ENCODE assay signal across 9 cellular contexts in the genomic region with DNA sequence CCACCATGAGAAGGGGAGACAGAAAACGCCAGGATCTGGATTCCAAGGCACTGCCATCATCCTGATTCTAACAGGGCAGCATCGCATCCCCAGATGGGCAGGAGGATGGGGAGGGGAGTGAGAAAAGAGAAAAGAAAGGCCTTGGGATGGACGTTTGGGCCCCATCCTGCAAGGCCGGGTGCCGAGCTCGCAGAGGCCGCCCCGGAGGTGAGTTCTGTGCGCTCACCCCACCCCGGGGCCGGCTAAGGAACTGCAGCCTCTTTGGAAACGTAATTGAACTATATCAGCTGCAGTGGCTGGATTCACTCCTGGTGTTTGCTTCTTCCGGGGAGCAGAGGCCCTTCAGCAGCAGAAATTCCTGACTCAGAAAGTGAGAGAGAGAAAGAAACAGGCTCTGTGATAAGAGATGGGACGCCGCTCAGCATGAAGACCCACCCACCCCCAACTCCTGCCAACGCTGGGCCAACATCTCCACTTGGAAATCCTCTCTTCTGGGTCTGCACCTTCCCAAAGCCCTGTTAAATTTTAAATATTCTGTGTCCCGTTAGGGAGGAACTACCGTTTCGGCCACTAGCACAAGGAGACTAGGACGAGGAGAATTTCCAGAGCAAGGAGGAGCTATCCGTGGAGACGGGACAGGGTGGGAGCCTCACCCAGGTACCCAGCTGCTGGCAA. TPM values are rescaled to one million over a fixed set of nuclear protein-coding genes. Genes with fewer than 3 reads are reported as not detected.
DNase-seq lines count a peak whose midpoint lies in the region; ATAC-seq, FAIRE-seq and TF ChIP-seq lines count a peak whose summit lies in the region.
"Had no signal": no experiment of that assay in that cellular context is flagged by ENCODE, and none has a peak within 500 bp of the region (broad histone marks: within the 10 kb centered on the region; RNA-seq: fewer than 3 reads in every experiment).

No MANE protein-coding gene starts in this region.

- BruUV-seq in Panc1 (replicated peaks; lab: Mats Ljungman, UMichigan): no TSS peak

- no peaks in the 10 kb centered on the region for H3K36me3 Mint-ChIP-seq in activated T-helper 17 cell treated with anti-CD3 and anti-CD28 coated beads, Interleukin-2, amount 50 U/mL, for 72 hours (ENCODE audit: low read depth)
- no peaks in the 10 kb centered on the region for H3K36me3 Mint-ChIP-seq in type B pancreatic cell

- H3K4me3 ChIP-seq in Panc1 (ENCODE audit: low read depth in 2 of 2, low read length in 2 of 2): peak overlapping the region in 1 of 2 experiments; percentile 19; a peak in 2 of 4 replicates
- no peak overlapping the region for H3K4me3 ChIP-seq in ovary

- peaks cover 2% of the 10 kb centered on the region for H3K9me3 Mint-ChIP-seq in activated T-helper 17 cell treated with anti-CD3 and anti-CD28 coated beads, Interleukin-2, amount 50 U/mL, for 72 hours
- H3K9me3 Mint-ChIP-seq in type B pancreatic cell: peaks cover 3% of the 10 kb centered on the region

- in situ Hi-C loops in Panc1 (cut with HindIII; ENCODE audit: low pct_unique_long_range_greater_than_20kb, low sequenced_read_pairs): no loop called here

- H3K9me3 ChIP-seq in Panc1 (ENCODE audit: control insufficient read depth, insufficient read depth, low read depth, low read length): no peaks in the 10 kb centered on the region
- H3K9me3 ChIP-seq in ovary: no peaks in the 10 kb centered on the region

- H3K36me3 ChIP-seq in Panc1 (ENCODE audit: control insufficient read depth, insufficient read depth, low read length) (no peaks in the 10 kb centered on the region), ovary (no peaks in the 10 kb centered on the region)

- FAIRE-seq in frontal cortex (lab: Jason Lieb, UNC): no peak
- FAIRE-seq: colon had no signal

- H3K27ac Mint-ChIP-seq in activated T-helper 17 cell treated with anti-CD3 and anti-CD28 coated beads, Interleukin-2, amount 50 U/mL, for 72 hours: no peak overlapping the region
- H3K27ac Mint-ChIP-seq in type B pancreatic cell: no peak overlapping the region

- CTCF ChIA-PET in Panc1 (lab: Charles Lee): interaction anchor here (0.6 to 2.0 kb wide), 6 partner anchors 9 to 599 kb away, joined by 3 to 10 read pairs (median 5); a partner anchor contains a TSS

- peak; percentile 80 for ATAC-seq in GM21381 (IDR thresholded peaks at IDR 0.05; ENCODE audit: unreplicated experiment)
- ATAC-seq in Panc1: peak; percentile 96
- peak; percentile 79 for ATAC-seq in activated T-helper 17 cell treated with anti-CD3 and anti-CD28 coated beads, Interleukin-2, amount 50 U/mL, for 72 hours (replicated peaks)

- H3K4me3 Mint-ChIP-seq in activated T-helper 17 cell treated with anti-CD3 and anti-CD28 coated beads, Interleukin-2, amount 50 U/mL, for 72 hours: no peak overlapping the region
- H3K4me3 Mint-ChIP-seq in type B pancreatic cell: peak overlapping the region; percentile 55

- TF ChIP-seq CTCF in Panc1 (IDR thresholded peaks at IDR 0.05) (peak; percentile 95), ovary (IDR thresholded peaks at IDR 0.05) (peak; percentile 28 to 58 (median 47)), type B pancreatic cell (conservative IDR thresholded peaks at IDR 0.05) (peak; percentile 88)

- POLR2A ChIA-PET in Panc1 (lab: Charles Lee): interaction anchor here (1.1 kb wide), 1 partner anchor 24 kb away, joined by 4 read pairs; no protein-coding TSS in a partner anchor

- 12 to 16% (median 13%) methylated on average over 22 of the region's 22 CpGs for WGBS in ovary, 3 donors

- H3K4me1 ChIP-seq in Panc1 (ENCODE audit: control insufficient read depth, insufficient read depth, low read length) (peaks cover 16% of the 10 kb centered on the region), ovary (ENCODE audit: insufficient read depth) (peaks cover 4% of the 10 kb centered on the region)

- H3K27me3 ChIP-seq in Panc1 (ENCODE audit: control insufficient read depth, insufficient read depth, low read length): no peaks in the 10 kb centered on the region
- no peaks in the 10 kb centered on the region for H3K27me3 ChIP-seq in ovary

- H3K27ac ChIP-seq in Panc1 (ENCODE audit: low read length) (peak overlapping the region; percentile 44; the same call in 1 of the 2 replicates), ovary (no peak overlapping the region)

- no peak for TF ChIP-seq POLR2A in ovary (IDR thresholded peaks at IDR 0.05)

- DNase-seq in DMS114 treated with DMSO at 0.1 percent for 48 hours (lab: John Stamatoyannopoulos, UW; ENCODE audit: unreplicated experiment): peak; percentile 17
- DNase-seq in HPDE6-E6E7 (ENCODE audit: extremely low spot score): peak; percentile 73
- DNase-seq in Panc1 (ENCODE audit: low read depth, low spot score): peak; percentile 17
- peak; percentile 60 to 70 for DNase-seq in frontal cortex (ENCODE audit: low spot score in 2 of 2)
- DNase-seq in ovary: peak; percentile 46 to 80 (median 69)
- peak; percentile 78 for DNase-seq in type B pancreatic cell (ENCODE audit: extremely low spot score, unreplicated experiment)

- intact Hi-C loops in Panc1 (cut with micrococcal nuclease; ENCODE audit: unreplicated experiment): loop anchor here (10.0 kb wide), 1 partner anchor 172 kb away; no protein-coding TSS in a partner anchor
- intact Hi-C loops in ovary (cut with DNase I): loop anchor here in 2 of 4 donors (10.0 kb wide), 2 partner anchors 162 to 432 kb away; no protein-coding TSS in a partner anchor

- H3K4me1 Mint-ChIP-seq in activated T-helper 17 cell treated with anti-CD3 and anti-CD28 coated beads, Interleukin-2, amount 50 U/mL, for 72 hours: peaks cover 14% of the 10 kb centered on the region
- H3K4me1 Mint-ChIP-seq in type B pancreatic cell (ENCODE audit: unreplicated experiment): peaks cover 32% of the 10 kb centered on the region

- H3K27me3 Mint-ChIP-seq in activated T-helper 17 cell treated with anti-CD3 and anti-CD28 coated beads, Interleukin-2, amount 50 U/mL, for 72 hours: peaks cover 6% of the 10 kb centered on the region
- H3K27me3 Mint-ChIP-seq in type B pancreatic cell: peaks cover 29% of the 10 kb centered on the region

- no peak for TF ChIP-seq EP300 in ovary (IDR thresholded peaks at IDR 0.05)

RNA-seq across cellular contexts. Expression of a gene that starts 8.5 kb away (rescaled TPM):
- total RNA-seq in Panc1 (2021; ENCODE audit: unreplicated experiment) (0.77 TPM), frontal cortex (41.6 TPM), ovary (1 to 10 TPM in 1 of 7 donors, under 1 TPM in 6; under 0.01 to 1.3 (median 0.17) TPM), type B pancreatic cell (ENCODE audit: low replicate concordance) (5.5 and 10.4 TPM in 2 replicates)
- polyA plus RNA-seq in Panc1 (2012; ENCODE audit: insufficient read length): 0.57 TPM
- under 1 TPM; 0.04 to 0.90 TPM for total RNA-seq in activated T-helper 17 cell treated with anti-CD3 and anti-CD28 coated beads, Interleukin-2, amount 50 U/mL, for 72 hours
- under 1 TPM; 0.16 to 0.87 TPM for polyA plus RNA-seq in ovary

RNA-seq across cellular contexts. Expression of a gene that starts 36.6 kb away (rescaled TPM):
- total RNA-seq in Panc1 (2021; ENCODE audit: unreplicated experiment) (41.2 TPM), frontal cortex (18.3 TPM), ovary (10 to 100 TPM; 25.0 to 59.1 (median 48.4) TPM), type B pancreatic cell (ENCODE audit: low replicate concordance) (36.5 and 37.2 TPM in 2 replicates)
- 42.3 TPM for polyA plus RNA-seq in Panc1 (2012; ENCODE audit: insufficient read length)
- total RNA-seq in activated T-helper 17 cell treated with anti-CD3 and anti-CD28 coated beads, Interleukin-2, amount 50 U/mL, for 72 hours: 10 to 100 TPM; 22.5 to 27.3 TPM
- polyA plus RNA-seq in ovary: 10 to 100 TPM; 22.0 to 54.2 TPM

Comparison
In these comparisons a context has a peak if more than half of its experiments do, and no peak if none do; other contexts are left out.
1. DNase-seq: peak in every context shown above with its lines; median percentile 78 in type B pancreatic cell; 73 in HPDE6-E6E7; 69 in ovary; 65 in frontal cortex; 17 in DMS114 treated with DMSO at 0.1 percent for 48 hours; 17 in Panc1.